In genomic region chr7:96499532-96499931, GRCh38 we compare ENCODE assay signal across 20 cellular contexts.
DNase-seq lines count a peak whose midpoint lies in the region; ATAC-seq, FAIRE-seq and TF ChIP-seq lines count a peak whose summit lies in the region.
"Had no signal": no experiment of that assay in that cellular context is flagged by ENCODE, and none has a peak within 500 bp of the region (broad histone marks: within the 10 kb centered on the region; RNA-seq: fewer than 3 reads in every experiment).

No MANE protein-coding gene starts in this region.

- peaks cover 9% of the 10 kb centered on the region for H3K4me1 Mint-ChIP-seq in activated CD4-positive, alpha-beta T cell treated with anti-CD3 and anti-CD28 coated beads, Interleukin-2, amount 10 ng/mL, durations not matched to agents 24 days and 14 days

- no peak for TF ChIP-seq EP300 in stomach (IDR thresholded peaks at IDR 0.05)

- no peaks in the 10 kb centered on the region for H3K27me3 ChIP-seq in stomach
- H3K27me3 ChIP-seq: BLaER1, Peyer's patch had no signal

- H3K36me3 Mint-ChIP-seq in activated CD4-positive, alpha-beta T cell treated with anti-CD3 and anti-CD28 coated beads, Interleukin-2, amount 10 ng/mL, durations not matched to agents 24 days and 14 days (ENCODE audit: low read depth) = no peaks in the 10 kb centered on the region
- H3K36me3 Mint-ChIP-seq: CD4-positive, alpha-beta memory T cell had no signal

- H3K9me3 Mint-ChIP-seq in activated CD4-positive, alpha-beta T cell treated with anti-CD3 and anti-CD28 coated beads, Interleukin-2, amount 10 ng/mL, durations not matched to agents 24 days and 14 days = no peaks in the 10 kb centered on the region

- H3K4me1 ChIP-seq in stomach = no peaks in the 10 kb centered on the region
- H3K4me1 ChIP-seq: BLaER1, HAP-1, Peyer's patch had no signal

- no peak for TF ChIP-seq POLR2A in stomach (IDR thresholded peaks at IDR 0.05)

- H3K4me3 Mint-ChIP-seq in activated CD4-positive, alpha-beta T cell treated with anti-CD3 and anti-CD28 coated beads, Interleukin-2, amount 10 ng/mL, durations not matched to agents 24 days and 14 days = no peak overlapping the region
- H3K4me3 Mint-ChIP-seq: CD4-positive, alpha-beta memory T cell had no signal

- ATAC-seq in HG03342 (IDR thresholded peaks at IDR 0.05; ENCODE audit: unreplicated experiment) (no peak), GM21528 (IDR thresholded peaks at IDR 0.05; ENCODE audit: low FRiP score, unreplicated experiment) (no peak)
- ATAC-seq: K562 had no signal

- H3K36me3 ChIP-seq in stomach = no peaks in the 10 kb centered on the region
- H3K36me3 ChIP-seq: BLaER1, HAP-1, Peyer's patch had no signal

- DNase-seq in activated CD4-positive, alpha-beta T cell treated with anti-CD3 and anti-CD28 coated beads, Interleukin-2, amount 10 ng/mL, durations not matched to agents 24 days and 14 days = peak; percentile 8
- no peak for DNase-seq in activated CD4-positive, alpha-beta T cell treated with anti-CD3 and anti-CD28 coated beads, Interleukin-2, amount 50 U/mL, for 4 hours
- DNase-seq in NCI-H2029 (lab: John Stamatoyannopoulos, UW) = peak; percentile 66
- DNase-seq in SHP77 treated with DMSO at 0.1 percent for 48 hours (lab: John Stamatoyannopoulos, UW) = peak; percentile 78
- no peak for DNase-seq in urothelium cell line (ENCODE audit: low spot score)
- no peak for DNase-seq in stomach
- DNase-seq: Calu3; CD4-positive, alpha-beta memory T cell; DND-41; NCI-H1105 treated with DMSO at 0.1 percent for 48 hours; NCI-H1694; NCI-H2171; NCI-H446 treated with DMSO at 0.1 percent for 48 hours; Peyer's patch had no signal

- H3K27ac Mint-ChIP-seq in activated CD4-positive, alpha-beta T cell treated with anti-CD3 and anti-CD28 coated beads, Interleukin-2, amount 10 ng/mL, durations not matched to agents 24 days and 14 days = no peak overlapping the region
- H3K27ac Mint-ChIP-seq: CD4-positive, alpha-beta memory T cell had no signal

- intact Hi-C loops in activated CD4-positive, alpha-beta T cell treated with anti-CD3 and anti-CD28 coated beads, Interleukin-2, amount 10 ng/mL, durations not matched to agents 24 days and 14 days (cut with micrococcal nuclease) = no loop called here
- intact Hi-C loops in stomach (cut with DNase I; ENCODE audit: low total_unique reads) = no loop called here

- H3K9me3 ChIP-seq in stomach = no peaks in the 10 kb centered on the region
- H3K9me3 ChIP-seq: BLaER1, HAP-1, Peyer's patch had no signal

- H3K27me3 Mint-ChIP-seq in activated CD4-positive, alpha-beta T cell treated with anti-CD3 and anti-CD28 coated beads, Interleukin-2, amount 10 ng/mL, durations not matched to agents 24 days and 14 days = peaks cover 16% of the 10 kb centered on the region
- H3K27me3 Mint-ChIP-seq: CD4-positive, alpha-beta memory T cell had no signal

- H3K4me3 ChIP-seq in stomach = no peak overlapping the region
- H3K4me3 ChIP-seq: BLaER1, HAP-1, K562, Peyer's patch, SK-N-MC had no signal

- FAIRE-seq in urothelium cell line (lab: Jason Lieb, UNC) = peak; percentile 20
- FAIRE-seq: K562 had no signal

- no peak overlapping the region for H3K27ac ChIP-seq in stomach
- H3K27ac ChIP-seq: BLaER1, Peyer's patch, SK-N-MC had no signal

- TF ChIP-seq CTCF in stomach (IDR thresholded peaks at IDR 0.05) = no peak

- 40 to 49% (median 45%) methylated on average over 3 of the region's 3 CpGs for WGBS in stomach, 5 donors

Comparison
In these comparisons a context has a peak if more than half of its experiments do, and no peak if none do; other contexts are left out.
1. DNase-seq: peak in activated CD4-positive, alpha-beta T cell treated with anti-CD3 and anti-CD28 coated beads, Interleukin-2, amount 10 ng/mL, durations not matched to agents 24 days and 14 days (single experiment), NCI-H2029 (single experiment) and SHP77 treated with DMSO at 0.1 percent for 48 hours (single experiment); none in activated CD4-positive, alpha-beta T cell treated with anti-CD3 and anti-CD28 coated beads, Interleukin-2, amount 50 U/mL, for 4 hours (0 of 2), urothelium cell line (single experiment) and stomach (single experiment).